Comparison of ENCODE assay signal across 22 cellular contexts in genomic region chr10:23051855-23052309, GRCh38.
"Had no signal": no experiment of that assay in that cellular context is flagged by ENCODE, and none has a peak within 500 bp of the region (broad histone marks: within the 10 kb centered on the region; RNA-seq: fewer than 3 reads in every experiment).

No MANE protein-coding gene starts in this region.

- H3K4me3 ChIP-seq: breast epithelium, colonic mucosa, dorsolateral prefrontal cortex, heart right ventricle, left lung, transverse colon, uterus had no signal

- H3K9me3 ChIP-seq: breast epithelium, colonic mucosa, heart right ventricle, left lung, transverse colon, uterus had no signal

- DNase-seq: activated CD4-positive, alpha-beta T cell treated with anti-CD3 and anti-CD28 coated beads, Interleukin-2, amount 50 U/mL, for 4 hours; activated CD8-positive, alpha-beta memory T cell treated with anti-CD3 and anti-CD28 coated beads for 24 hours; activated CD8-positive, alpha-beta memory T cell treated with anti-CD3 and anti-CD28 coated beads, Interleukin-2, amount 50 U/mL, for 4 hours; activated T-cell treated with anti-CD3 and anti-CD28 coated beads, Interleukin-2, amount 50 U/mL, for 24 hours; colonic mucosa; dorsolateral prefrontal cortex; effector memory CD8-positive, alpha-beta T cell; heart right ventricle; left lung; nucleus accumbens; small intestine; stimulated activated CD4-positive, alpha-beta T cell treated with anti-CD3 and anti-CD28 coated beads, Interleukin-15, amount 100 ng/mL, for 24 hours; T-helper 9 cell; transverse colon; uterus had no signal

- H3K36me3 ChIP-seq: breast epithelium, colonic mucosa, heart right ventricle, left lung, transverse colon, uterus had no signal

- ATAC-seq: activated naive CD4-positive, alpha-beta T cell treated with anti-CD3 and anti-CD28 coated beads, Interleukin-2, amount 50 U/mL, for 72 hours; activated T-helper 17 cell treated with anti-CD3 and anti-CD28 coated beads, Interleukin-2, amount 50 U/mL, for 72 hours; effector memory CD8-positive, alpha-beta T cell; left lung; sciatic nerve; stimulated activated memory B cell treated with anti-CD40 and anti-IgM and Interleukin-4, amounts not matched to agents 10 μg/mL and 1 μg/mL and 100 μg/mL, for 72 hours; WTC11 had no signal

- H3K27me3 ChIP-seq: breast epithelium, colonic mucosa, transverse colon, uterus had no signal

- H3K27ac ChIP-seq: breast epithelium, colonic mucosa, dorsolateral prefrontal cortex, epithelial cell of prostate, heart right ventricle, left lung, transverse colon, uterus had no signal

- H3K4me1 ChIP-seq: breast epithelium, colonic mucosa, left lung, uterus had no signal
